Comparison of ENCODE assay signal across 31 cellular contexts in the genomic region with DNA sequence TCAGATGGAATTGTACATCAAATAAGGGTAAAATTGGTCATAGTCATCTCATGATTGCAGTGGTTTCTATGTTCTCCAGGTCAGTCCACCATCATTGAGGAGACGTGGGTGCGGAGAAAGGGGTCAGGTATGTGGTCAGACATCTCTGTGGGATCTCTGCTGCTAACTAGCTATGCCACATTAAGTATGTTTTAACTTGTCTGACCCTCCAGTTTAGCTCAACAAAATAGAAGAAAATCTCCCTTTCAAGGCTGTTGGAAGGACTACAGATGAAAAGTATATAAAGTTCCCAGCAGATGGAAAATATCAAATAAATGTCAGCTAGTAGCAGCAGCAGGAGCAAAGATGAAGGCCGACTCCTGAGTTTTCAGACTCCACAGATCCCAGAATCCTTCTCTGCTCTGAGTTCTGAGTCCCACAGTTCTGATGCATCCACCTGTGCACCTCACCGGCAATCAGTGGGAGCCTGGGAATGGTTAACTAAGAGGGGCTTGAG.
"Had no signal": no experiment of that assay in that cellular context is flagged by ENCODE, and none has a peak within 500 bp of the region (broad histone marks: within the 10 kb centered on the region; RNA-seq: fewer than 3 reads in every experiment).

No MANE protein-coding gene starts in this region.

- H3K27ac ChIP-seq: adrenal gland, KMS-11, Peyer's patch, SJSA1 had no signal

- DNase-seq: activated CD4-positive, alpha-beta T cell treated with anti-CD3 and anti-CD28 coated beads for 36 hours; activated CD4-positive, alpha-beta T cell treated with anti-CD3 and anti-CD28 coated beads, Interleukin-2, amount 10 ng/mL, durations not matched to agents 7 days and 5 days; activated CD4-positive, alpha-beta T cell treated with anti-CD3 and anti-CD28 coated beads, Interleukin-2, amount 50 U/mL, for 48 hours; activated CD8-positive, alpha-beta memory T cell treated with anti-CD3 and anti-CD28 coated beads, Interleukin-2, amount 50 U/mL, for 4 hours; activated gamma-delta T cell treated with Interleukin-2 at 50 U/mL for 16 hours; activated naive CD4-positive, alpha-beta T cell treated with anti-CD3 and anti-CD28 coated beads for 36 hours; activated T-cell treated with anti-CD3 and anti-CD28 coated beads for 4 hours; activated T-cell treated with anti-CD3 and anti-CD28 coated beads, Interleukin-2, amount 50 U/mL, for 4 hours; adrenal gland; MM.1S; MV-4-11; NCI-H1092; NCI-H1436 treated with DMSO at 0.1 percent for 48 hours; NCI-H1694 treated with DMSO at 0.1 percent for 48 hours; NCI-H2029; NCI-H345; NCI-H524 treated with DMSO at 0.1 percent for 48 hours; NK-92 treated with Interleukin-12 subunit alpha and Interleukin-12 subunit beta, amount 100 ng/mL, for 24 hours; PC-3; Peyer's patch; RPMI8226; SHP77 treated with DMSO at 0.1 percent for 48 hours; SK-N-SH had no signal

- H3K36me3 ChIP-seq: adrenal gland, Peyer's patch, SJSA1 had no signal

- ATAC-seq: activated CD4-positive, alpha-beta T cell treated with anti-CD3 and anti-CD28 coated beads for 36 hours; activated CD4-positive, CD25-positive, alpha-beta regulatory T cell treated with anti-CD3 and anti-CD28 coated beads, Interleukin-2, amount 50 U/mL, for 24 hours; activated naive CD4-positive, alpha-beta T cell treated with anti-CD3 and anti-CD28 coated beads, Interleukin-2, amount 50 U/mL, for 72 hours; activated T-cell treated with anti-CD3 and anti-CD28 coated beads, Interleukin-2, amount 50 U/mL, for 4 hours; PC-3; WTC11 had no signal

- FAIRE-seq: astrocyte, bronchial epithelial cell, TTC549 had no signal

- H3K4me3 ChIP-seq: adrenal gland, Peyer's patch, SJSA1 had no signal

- H3K9ac ChIP-seq: KMS-11, SK-N-SH had no signal

- H3K9me3 ChIP-seq: adrenal gland, Peyer's patch, SJSA1, SK-N-SH had no signal

- H3K27me3 ChIP-seq: adrenal gland, Peyer's patch, SJSA1 had no signal
